ENCODE assay signal across 13 cellular contexts in the genomic region with DNA sequence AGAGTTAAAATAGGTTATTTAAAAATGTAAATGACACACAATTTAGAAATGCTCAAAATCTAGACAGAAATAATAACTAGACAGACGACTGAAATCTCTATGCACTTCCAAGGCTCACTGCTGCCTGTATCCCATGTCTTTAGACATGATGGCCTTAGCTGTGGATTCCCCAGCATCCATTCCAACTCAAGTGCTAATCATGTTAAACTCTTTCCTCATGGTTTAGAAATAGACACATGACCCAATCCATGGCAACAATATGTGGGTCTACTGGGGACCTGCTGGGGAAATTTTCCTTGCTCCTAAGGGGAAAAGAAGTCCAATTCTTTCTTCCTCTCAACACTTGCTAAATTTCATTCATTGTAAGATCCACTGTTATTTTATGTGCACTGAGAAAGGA.
"Had no signal": no experiment of that assay in that cellular context is flagged by ENCODE, and none has a peak within 500 bp of the region (broad histone marks: within the 10 kb centered on the region; RNA-seq: fewer than 3 reads in every experiment).

No MANE protein-coding gene starts in this region.

- H3K27ac ChIP-seq: foreskin keratinocyte, prostate gland had no signal

- H3K9me3 Mint-ChIP-seq: activated naive CD4-positive, alpha-beta T cell treated with anti-CD3 and anti-CD28 coated beads for 36 hours; immature natural killer cell; naive thymus-derived CD8-positive, alpha-beta T cell; stimulated activated memory B cell treated with anti-CD40 and anti-IgM and Interleukin-4, amounts not matched to agents 10 μg/mL and 1 μg/mL and 100 μg/mL, for 72 hours had no signal

- H3K27ac Mint-ChIP-seq: stimulated activated memory B cell treated with anti-CD40 and anti-IgM and Interleukin-4, amounts not matched to agents 10 μg/mL and 1 μg/mL and 100 μg/mL, for 72 hours had no signal

- H3K4me3 ChIP-seq: lung, prostate gland, tibial nerve had no signal

- H3K36me3 ChIP-seq: prostate gland, tibial nerve had no signal

- H3K4me3 Mint-ChIP-seq: activated naive CD4-positive, alpha-beta T cell treated with anti-CD3 and anti-CD28 coated beads for 36 hours; immature natural killer cell; stimulated activated memory B cell treated with anti-CD40 and anti-IgM and Interleukin-4, amounts not matched to agents 10 μg/mL and 1 μg/mL and 100 μg/mL, for 72 hours had no signal

- H3K27me3 ChIP-seq: foreskin keratinocyte, tibial nerve had no signal

- H3K27me3 Mint-ChIP-seq: naive thymus-derived CD8-positive, alpha-beta T cell; stimulated activated memory B cell treated with anti-CD40 and anti-IgM and Interleukin-4, amounts not matched to agents 10 μg/mL and 1 μg/mL and 100 μg/mL, for 72 hours had no signal

- H3K9me3 ChIP-seq: prostate gland, tibial nerve had no signal

- ATAC-seq: foreskin keratinocyte; naive thymus-derived CD8-positive, alpha-beta T cell; stimulated activated memory B cell treated with anti-CD40 and anti-IgM and Interleukin-4, amounts not matched to agents 10 μg/mL and 1 μg/mL and 100 μg/mL, for 72 hours had no signal

- DNase-seq: activated CD4-positive, CD25-positive, alpha-beta regulatory T cell treated with anti-CD3 and anti-CD28 coated beads, Interleukin-2, amount 50 U/mL, for 72 hours; activated naive CD4-positive, alpha-beta T cell treated with anti-CD3 and anti-CD28 coated beads for 36 hours; cortex of kidney; effector CD8-positive, alpha-beta T cell; foreskin keratinocyte; head of caudate nucleus; immature natural killer cell; naive thymus-derived CD8-positive, alpha-beta T cell; nucleus accumbens had no signal
